In genomic region chr17:38893113-38893512, GRCh38 we compare ENCODE assay signal across 12 cellular contexts. TPM values are rescaled to one million over a fixed set of nuclear protein-coding genes. Genes with fewer than 3 reads are reported as not detected.
A peak's percentile ranks its signal among the peaks of the same experiment; 100 is the strongest.
DNase-seq lines count a peak whose midpoint lies in the region; ATAC-seq and TF ChIP-seq lines count a peak whose summit lies in the region.
"Had no signal": no experiment of that assay in that cellular context is flagged by ENCODE, and none has a peak within 500 bp of the region (broad histone marks: within the 10 kb centered on the region; RNA-seq: fewer than 3 reads in every experiment).

No MANE protein-coding gene starts in this region.

- no peaks in the 10 kb centered on the region for H3K79me1 ChIP-seq in trophoblast cell (ENCODE audit: low read length)

- H3K4me3 Mint-ChIP-seq in CD4-positive, CD25-positive, alpha-beta regulatory T cell: peak overlapping the region in 1 of 4 donors; percentile 73
- H3K4me3 Mint-ChIP-seq in osteocyte (ENCODE audit: unreplicated experiment): no peak overlapping the region
- H3K4me3 Mint-ChIP-seq: naive B cell had no signal

- peaks cover 74% of the 10 kb centered on the region for H3K4me1 ChIP-seq in CD4-positive, CD25-positive, alpha-beta regulatory T cell (ENCODE audit: control insufficient read depth, insufficient read depth, low read length, poor library complexity, severe bottlenecking)
- H3K4me1 ChIP-seq in trophoblast cell (ENCODE audit: control insufficient read depth in 1 of 2, insufficient read depth in 2 of 2, low read length in 2 of 2) (peaks cover 0 to 4% of the 10 kb centered on the region in 2 experiments), SJCRH30 (peaks cover 24% of the 10 kb centered on the region)

- DNase-seq in CD4-positive, CD25-positive, alpha-beta regulatory T cell: no peak
- DNase-seq in coronary artery (ENCODE audit: low spot score) (no peak), osteocyte (ENCODE audit: extremely low spot score, unreplicated experiment) (no peak), KG1 (lab: John Stamatoyannopoulos, UW) (no peak), trophoblast cell (no peak), SJCRH30 (no peak), SKM-1 treated with dmso at 0.1 percent for 144 hours (lab: John Stamatoyannopoulos, UW; ENCODE audit: unreplicated experiment) (no peak)
- DNase-seq: naive B cell; NCI-H1417; stimulated activated CD4-positive, alpha-beta T cell treated with anti-CD3 and anti-CD28 coated beads, Interleukin-12 subunit alpha, Interleukin-12 subunit beta, amount 100 ng/mL, for 4 hours had no signal

- H3K9me3 ChIP-seq in CD4-positive, CD25-positive, alpha-beta regulatory T cell (ENCODE audit: control insufficient read depth in 2 of 2, low read length in 2 of 2): no peaks in the 10 kb centered on the region
- H3K9me3 ChIP-seq in KOPT-K1 (ENCODE audit: insufficient read depth, low read length, poor library complexity, severe bottlenecking): no peaks in the 10 kb centered on the region
- H3K9me3 ChIP-seq in trophoblast cell (ENCODE audit: insufficient read depth, low read depth, low read length): peaks cover 2% of the 10 kb centered on the region
- H3K9me3 ChIP-seq in SJCRH30 (replicated peaks): no peaks in the 10 kb centered on the region

- H2AK5ac ChIP-seq in trophoblast cell (ENCODE audit: low read length): no peak overlapping the region

- H2BK120ac ChIP-seq in trophoblast cell (ENCODE audit: insufficient read depth, low read length, poor library complexity): no peak overlapping the region

- no peak overlapping the region for H4K12ac ChIP-seq in trophoblast cell (ENCODE audit: low read depth, low read length)

- H3K4me2 ChIP-seq in trophoblast cell (ENCODE audit: low read length): no peak overlapping the region

- H2BK5ac ChIP-seq in trophoblast cell (ENCODE audit: low read depth, low read length, poor library complexity): no peak overlapping the region

- no peak overlapping the region for H3K4ac ChIP-seq in trophoblast cell (ENCODE audit: low read depth, low read length)

- no peak overlapping the region for H2BK12ac ChIP-seq in trophoblast cell (ENCODE audit: low read length)

- ATAC-seq in CD4-positive, CD25-positive, alpha-beta regulatory T cell (ENCODE audit: low read depth in 2 of 2): peak in 1 of 2 donors; percentile 19

- H3K27ac Mint-ChIP-seq in CD4-positive, CD25-positive, alpha-beta regulatory T cell: peak overlapping the region in 2 of 3 donors; percentile 49 to 72
- H3K27ac Mint-ChIP-seq in osteocyte (ENCODE audit: unreplicated experiment): peak overlapping the region; percentile 80

- H3K27ac ChIP-seq in CD4-positive, CD25-positive, alpha-beta regulatory T cell (ENCODE audit: insufficient read depth, low read length, poor library complexity, severe bottlenecking): peak overlapping the region; percentile 65
- H3K27ac ChIP-seq in KOPT-K1 (ENCODE audit: low read depth, low read length, poor library complexity, severe bottlenecking): peak overlapping the region; percentile 57
- H3K27ac ChIP-seq in coronary artery: peak overlapping the region; percentile 64 to 84
- no peak overlapping the region for H3K27ac ChIP-seq in trophoblast cell (ENCODE audit: low read depth, low read length)
- H3K27ac ChIP-seq in SJCRH30: no peak overlapping the region
- H3K27ac ChIP-seq: SK-N-MC had no signal

- H3K36me3 Mint-ChIP-seq in CD4-positive, CD25-positive, alpha-beta regulatory T cell: peaks cover 12% of the 10 kb centered on the region
- peaks cover 24% of the 10 kb centered on the region for H3K36me3 Mint-ChIP-seq in osteocyte (ENCODE audit: unreplicated experiment)
- H3K36me3 Mint-ChIP-seq: naive B cell had no signal

- H3K27me3 Mint-ChIP-seq in CD4-positive, CD25-positive, alpha-beta regulatory T cell: no peaks in the 10 kb centered on the region
- H3K27me3 Mint-ChIP-seq in osteocyte (ENCODE audit: unreplicated experiment): no peaks in the 10 kb centered on the region
- H3K27me3 Mint-ChIP-seq: naive B cell had no signal

- H3K4me3 ChIP-seq in CD4-positive, CD25-positive, alpha-beta regulatory T cell (ENCODE audit: low read depth, low read length): no peak overlapping the region
- peak overlapping the region; percentile 37 for H3K4me3 ChIP-seq in coronary artery
- no peak overlapping the region for H3K4me3 ChIP-seq in trophoblast cell (ENCODE audit: low read depth, low read length)
- no peak overlapping the region for H3K4me3 ChIP-seq in SJCRH30
- H3K4me3 ChIP-seq: SK-N-MC had no signal

- no peak overlapping the region for H3K9ac ChIP-seq in trophoblast cell (ENCODE audit: low read length)

- TF ChIP-seq CTCF in coronary artery (IDR thresholded peaks at IDR 0.05) (no peak), osteocyte (IDR thresholded peaks at IDR 0.05) (no peak)

- peaks cover 10 to 84% (median 35%) of the 10 kb centered on the region in 4 donors for H3K4me1 Mint-ChIP-seq in CD4-positive, CD25-positive, alpha-beta regulatory T cell
- peaks cover 72% of the 10 kb centered on the region for H3K4me1 Mint-ChIP-seq in osteocyte (ENCODE audit: unreplicated experiment)

- no peak overlapping the region for H2AFZ ChIP-seq in trophoblast cell (ENCODE audit: insufficient read depth, low read length, poor library complexity)

- H3K27me3 ChIP-seq in CD4-positive, CD25-positive, alpha-beta regulatory T cell (ENCODE audit: control insufficient read depth, insufficient read depth, low read length): no peaks in the 10 kb centered on the region
- H3K27me3 ChIP-seq in trophoblast cell (ENCODE audit: insufficient read depth, low read length) (no peaks in the 10 kb centered on the region), SJCRH30 (no peaks in the 10 kb centered on the region)

- WGBS in trophoblast cell (ENCODE audit: extremely low coverage, insufficient coverage, insufficient read length): no CpG with 5 or more reads among the region's 5 CpGs

- no peak overlapping the region for H3K14ac ChIP-seq in trophoblast cell (ENCODE audit: low read length)

- H4K91ac ChIP-seq in trophoblast cell (ENCODE audit: low read depth, low read length): no peak overlapping the region

- peaks cover 58% of the 10 kb centered on the region for H3K36me3 ChIP-seq in CD4-positive, CD25-positive, alpha-beta regulatory T cell (ENCODE audit: control insufficient read depth, insufficient read depth, low read length)
- H3K36me3 ChIP-seq in KOPT-K1 (ENCODE audit: insufficient read depth, low read length) (peaks cover 85% of the 10 kb centered on the region), trophoblast cell (ENCODE audit: control insufficient read depth in 1 of 2, insufficient read depth in 2 of 2, low read length in 2 of 2) (peaks cover 76 to 84% of the 10 kb centered on the region in 2 experiments), SJCRH30 (peaks cover 5% of the 10 kb centered on the region; the same call in 1 of the 2 replicates)

- H3K23ac ChIP-seq in trophoblast cell (ENCODE audit: low read length): no peak overlapping the region

- H3K18ac ChIP-seq in trophoblast cell (ENCODE audit: low read length): no peak overlapping the region

- H3K9me3 Mint-ChIP-seq in CD4-positive, CD25-positive, alpha-beta regulatory T cell: no peaks in the 10 kb centered on the region
- no peaks in the 10 kb centered on the region for H3K9me3 Mint-ChIP-seq in osteocyte (ENCODE audit: unreplicated experiment)
- H3K9me3 Mint-ChIP-seq: naive B cell had no signal

- H4K8ac ChIP-seq in trophoblast cell (ENCODE audit: low read depth, low read length): no peak overlapping the region

- H3K79me2 ChIP-seq in trophoblast cell (ENCODE audit: control insufficient read depth, insufficient read depth, low read length, poor library complexity): no peaks in the 10 kb centered on the region

RNA-seq across cellular contexts. Expression of gene LASP1, which starts 23.3 kb away (rescaled TPM):
- 154 TPM for total RNA-seq in CD4-positive, CD25-positive, alpha-beta regulatory T cell
- polyA plus RNA-seq in CD4-positive, CD25-positive, alpha-beta regulatory T cell: 10 to 100 TPM; 50.3 to 77.3 (median 62.8) TPM
- total RNA-seq in osteocyte: 402 and 409 TPM in 2 replicates
- 157 TPM in 2 replicates for polyA plus RNA-seq in trophoblast cell (2013)
- total RNA-seq in SJCRH30 (2014; rRNA removed; shearing (Covaris generic)): 36.7 and 38.8 TPM in 2 replicates

RNA-seq across cellular contexts. Expression of gene RPL23, which starts 39.6 kb away (rescaled TPM):
- 1,411 TPM for total RNA-seq in CD4-positive, CD25-positive, alpha-beta regulatory T cell
- polyA plus RNA-seq in CD4-positive, CD25-positive, alpha-beta regulatory T cell: 1,000 to 10,000 TPM; 1,034 to 1,357 (median 1,206) TPM
- 1,245 and 1,310 TPM in 2 replicates for total RNA-seq in osteocyte
- polyA plus RNA-seq in trophoblast cell (2013): 2,811 and 2,862 TPM in 2 replicates
- total RNA-seq in SJCRH30 (2014; rRNA removed; shearing (Covaris generic)): 2,556 and 2,769 TPM in 2 replicates

Comparison
In these comparisons a context has a peak if more than half of its experiments do, and no peak if none do; other contexts are left out.
1. H3K27ac ChIP-seq: peak in CD4-positive, CD25-positive, alpha-beta regulatory T cell (single experiment), KOPT-K1 (single experiment) and coronary artery (2 of 2); none in trophoblast cell (single experiment) and SJCRH30 (single experiment).